ENCODE assay signal across 1 cellular context in the genomic region with DNA sequence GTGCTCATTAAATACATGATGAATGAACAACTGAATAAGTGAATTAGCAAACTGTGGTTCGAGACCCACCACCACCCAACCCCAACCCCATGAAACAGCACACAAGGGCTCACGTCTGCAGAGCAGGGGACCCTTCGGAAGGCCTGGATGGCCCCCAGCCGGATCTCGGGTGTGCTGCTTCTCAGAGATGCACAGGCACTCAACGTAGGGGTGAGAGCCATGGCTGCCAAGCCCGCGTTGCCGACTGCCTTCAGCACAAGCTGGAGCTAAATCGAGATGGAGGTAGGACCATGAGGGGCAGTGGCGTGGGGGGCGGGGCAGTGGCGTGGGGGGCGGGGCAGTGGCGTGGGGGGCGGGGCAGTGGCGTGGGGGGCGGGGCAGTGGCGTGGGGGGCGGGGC.
TF ChIP-seq lines count a peak whose summit lies in the region.

No MANE protein-coding gene starts in this region.

TF ChIP-seq in H1, 55 proteins besides CTCF, POLR2A, EP300 and RAD21:
- TF ChIP-seq POLR2AphosphoS5 (IDR thresholded peaks at IDR 0.05; ENCODE audit: low read depth, low read length) (peak; percentile 89), FOSL1 (IDR thresholded peaks at IDR 0.05; ENCODE audit: insufficient read depth, low read depth, low read length) (no peak), CTBP2 (IDR thresholded peaks at IDR 0.05; ENCODE audit: borderline replicate concordance, insufficient read depth, insufficient read length, low read length) (no peak), CEBPB (IDR thresholded peaks at IDR 0.05; ENCODE audit: low read depth, low read length) (no peak), KDM1A (IDR thresholded peaks at IDR 0.05; ENCODE audit: borderline replicate concordance, low read length) (no peak), EZH2 (IDR thresholded peaks at IDR 0.05; ENCODE audit: low read depth, low read length, severe bottlenecking) (no peak), CBX8 (IDR thresholded peaks at IDR 0.05; ENCODE audit: borderline replicate concordance, low read depth, low read length) (no peak), HDAC6 (IDR thresholded peaks at IDR 0.05; ENCODE audit: low read depth, low read length) (no peak), MAX (IDR thresholded peaks at IDR 0.05) (peak; percentile 63), SIN3A (conservative IDR thresholded peaks at IDR 0.05 in 1 of 2, IDR thresholded peaks at IDR 0.05 in 1 of 2; ENCODE audit: low read depth in 1 of 2, low read length in 2 of 2) (0 out of 4 replicates have a peak, but pooled peaks of 1 of the 2 experiments have one; percentile 34), PHF8 (conservative IDR thresholded peaks at IDR 0.05; ENCODE audit: low read depth, low read length) (peak; percentile 47; the same call in 1 of the 2 replicates), TAF7 (optimal IDR thresholded peaks at IDR 0.05; ENCODE audit: borderline replicate concordance, low read depth, low read length) (no peak), YY1 (IDR thresholded peaks at IDR 0.05; ENCODE audit: low read depth, low read length) (0 out of 2 replicates have a peak, but pooled peaks have one; percentile 60), SP1 (IDR thresholded peaks at IDR 0.05; ENCODE audit: low read depth, low read length) (0 out of 2 replicates have a peak, but pooled peaks have one; percentile 34), SP4 (IDR thresholded peaks at IDR 0.05; ENCODE audit: low read length) (no peak), SIX5 (IDR thresholded peaks at IDR 0.05; ENCODE audit: low read depth, low read length) (no peak), SP2 (IDR thresholded peaks at IDR 0.05; ENCODE audit: low read length) (no peak), SAP30 (IDR thresholded peaks at IDR 0.05; ENCODE audit: insufficient read depth, insufficient replicate concordance, low read length) (no peak), TEAD4 (IDR thresholded peaks at IDR 0.05; ENCODE audit: low read depth, low read length) (no peak), BCL11A (IDR thresholded peaks at IDR 0.05; ENCODE audit: low read depth in 2 of 2, low read length in 2 of 2) (no peak), TBP (IDR thresholded peaks at IDR 0.05; ENCODE audit: low read depth, low read length) (peak; percentile 48; the same call in 1 of the 2 replicates), KDM5A (IDR thresholded peaks at IDR 0.05; ENCODE audit: low read length) (no peak), ASH2L (IDR thresholded peaks at IDR 0.05; ENCODE audit: low read length) (no peak), MAFK (IDR thresholded peaks at IDR 0.05; ENCODE audit: low read depth, low read length) (no peak), RXRA (IDR thresholded peaks at IDR 0.05; ENCODE audit: insufficient read depth, low read depth, low read length) (no peak), TAF1 (IDR thresholded peaks at IDR 0.05; ENCODE audit: low read depth, low read length) (peak; percentile 68), EGR1 (IDR thresholded peaks at IDR 0.05; ENCODE audit: borderline replicate concordance, low read depth, low read length) (no peak), RFX5 (IDR thresholded peaks at IDR 0.05; ENCODE audit: borderline replicate concordance, low read depth, low read length) (no peak), GTF2F1 (IDR thresholded peaks at IDR 0.05; ENCODE audit: borderline replicate concordance, low read depth, low read length) (no peak)
